1 cellular context compared by ENCODE assay signal in the genomic region with DNA sequence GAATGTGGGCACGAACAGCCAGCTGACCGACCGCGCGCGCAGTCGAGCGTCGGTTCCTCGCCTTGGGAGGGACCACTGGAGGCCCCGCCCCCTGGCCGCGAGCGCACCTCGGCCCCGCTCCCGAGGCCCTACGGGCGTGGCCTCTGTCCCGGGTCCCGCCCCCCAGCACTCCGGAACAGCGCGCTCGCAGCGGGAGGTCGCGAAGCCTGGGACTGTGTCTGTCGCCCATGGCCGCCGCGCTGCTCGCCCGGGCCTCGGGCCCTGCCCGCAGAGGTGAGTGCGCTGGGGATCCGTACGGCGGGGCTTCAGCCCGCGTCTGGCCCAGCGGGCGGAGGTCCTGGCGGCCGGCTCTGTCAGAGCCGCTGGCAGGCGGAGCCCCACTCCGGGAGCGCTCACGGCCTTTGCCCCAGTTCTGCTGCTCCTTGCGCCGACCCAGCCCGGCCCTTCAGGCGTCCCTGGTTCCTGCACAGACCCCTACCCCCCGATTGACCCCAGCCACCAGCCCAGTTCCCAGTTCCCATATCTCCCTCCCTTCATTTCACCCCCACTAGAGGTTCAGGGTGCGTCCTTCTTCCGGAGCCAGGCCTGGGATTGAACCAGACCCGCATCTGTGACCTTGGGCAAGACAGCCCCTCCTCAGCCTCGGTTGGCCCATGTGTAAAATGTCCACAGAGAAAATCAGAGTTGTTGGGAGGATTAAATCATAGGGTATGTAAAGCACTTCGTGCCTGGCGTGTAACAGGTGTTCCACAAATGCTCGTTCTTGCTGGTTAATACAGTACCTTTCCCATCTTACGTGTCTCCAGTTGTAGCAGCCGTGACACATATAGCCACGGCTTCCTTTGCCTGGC.
TF ChIP-seq lines count a peak whose summit lies in the region.

A gene with protein sequence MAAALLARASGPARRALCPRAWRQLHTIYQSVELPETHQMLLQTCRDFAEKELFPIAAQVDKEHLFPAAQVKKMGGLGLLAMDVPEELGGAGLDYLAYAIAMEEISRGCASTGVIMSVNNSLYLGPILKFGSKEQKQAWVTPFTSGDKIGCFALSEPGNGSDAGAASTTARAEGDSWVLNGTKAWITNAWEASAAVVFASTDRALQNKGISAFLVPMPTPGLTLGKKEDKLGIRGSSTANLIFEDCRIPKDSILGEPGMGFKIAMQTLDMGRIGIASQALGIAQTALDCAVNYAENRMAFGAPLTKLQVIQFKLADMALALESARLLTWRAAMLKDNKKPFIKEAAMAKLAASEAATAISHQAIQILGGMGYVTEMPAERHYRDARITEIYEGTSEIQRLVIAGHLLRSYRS (plus strand): TSS at position 168 of the 851 bp plus-strand sequence. CDS start 60 bp downstream, at position 228.

TF ChIP-seq in K562, 482 proteins besides CTCF, POLR2A, EP300 and RAD21 (continued from another document and continues in another):
- TF ChIP-seq, protein P1, sequence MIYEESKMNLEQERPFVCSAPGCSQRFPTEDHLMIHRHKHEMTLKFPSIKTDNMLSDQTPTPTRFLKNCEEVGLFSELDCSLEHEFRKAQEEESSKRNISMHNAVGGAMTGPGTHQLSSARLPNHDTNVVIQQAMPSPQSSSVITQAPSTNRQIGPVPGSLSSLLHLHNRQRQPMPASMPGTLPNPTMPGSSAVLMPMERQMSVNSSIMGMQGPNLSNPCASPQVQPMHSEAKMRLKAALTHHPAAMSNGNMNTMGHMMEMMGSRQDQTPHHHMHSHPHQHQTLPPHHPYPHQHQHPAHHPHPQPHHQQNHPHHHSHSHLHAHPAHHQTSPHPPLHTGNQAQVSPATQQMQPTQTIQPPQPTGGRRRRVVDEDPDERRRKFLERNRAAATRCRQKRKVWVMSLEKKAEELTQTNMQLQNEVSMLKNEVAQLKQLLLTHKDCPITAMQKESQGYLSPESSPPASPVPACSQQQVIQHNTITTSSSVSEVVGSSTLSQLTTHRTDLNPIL (CRISPR knock-in tag; IDR thresholded peaks at IDR 0.05), result no peak
- TF ChIP-seq ARID1B (IDR thresholded peaks at IDR 0.05) (no peak), ZNF41 (CRISPR knock-in tag; conservative IDR thresholded peaks at IDR 0.05) (0 out of 2 replicates have a peak, but pooled peaks have one; percentile 17), SAFB (IDR thresholded peaks at IDR 0.05; ENCODE audit: borderline replicate concordance, low read depth, low read length) (no peak; the same call in 1 of the 2 replicates), ARHGAP35 (IDR thresholded peaks at IDR 0.05; ENCODE audit: partially characterized antibody) (no peak), RUNX1 (IDR thresholded peaks at IDR 0.05; ENCODE audit: low read depth) (no peak), IFI16 (CRISPR knock-in tag; IDR thresholded peaks at IDR 0.05) (no peak), ZNF408 (CRISPR knock-in tag; IDR thresholded peaks at IDR 0.05; ENCODE audit: low read depth) (no peak), ZNF12 (CRISPR knock-in tag; IDR thresholded peaks at IDR 0.05) (0 out of 2 replicates have a peak, but pooled peaks have one; percentile 28), CHCHD3 (CRISPR knock-in tag; IDR thresholded peaks at IDR 0.05) (no peak), ZNF316 (IDR thresholded peaks at IDR 0.05) (no peak), JUN (IDR thresholded peaks at IDR 0.05; ENCODE audit: borderline replicate concordance, low read depth, low read length) (no peak), JUN (CRISPR knock-in tag; IDR thresholded peaks at IDR 0.05; ENCODE audit: borderline replicate concordance) (no peak), STAG1 (CRISPR knock-in tag; IDR thresholded peaks at IDR 0.05; ENCODE audit: borderline replicate concordance) (no peak), CREBBP (IDR thresholded peaks at IDR 0.05; ENCODE audit: low read depth, low read length) (no peak), CBFA2T2 (conservative IDR thresholded peaks at IDR 0.05) (no peak), HNRNPUL1 (IDR thresholded peaks at IDR 0.05; ENCODE audit: low read length) (no peak), RBM39 (optimal IDR thresholded peaks at IDR 0.05; ENCODE audit: low read depth, low read length) (no peak), CCAR2 (IDR thresholded peaks at IDR 0.05; ENCODE audit: low read depth, low read length) (no peak), ELF4 (CRISPR knock-in tag; IDR thresholded peaks at IDR 0.05) (no peak), POLR2B (IDR thresholded peaks at IDR 0.05; ENCODE audit: low read depth, partially characterized antibody) (peak; percentile 57), CBX5 (IDR thresholded peaks at IDR 0.05; ENCODE audit: borderline replicate concordance, low read depth) (no peak)
- TF ChIP-seq, protein P2, sequence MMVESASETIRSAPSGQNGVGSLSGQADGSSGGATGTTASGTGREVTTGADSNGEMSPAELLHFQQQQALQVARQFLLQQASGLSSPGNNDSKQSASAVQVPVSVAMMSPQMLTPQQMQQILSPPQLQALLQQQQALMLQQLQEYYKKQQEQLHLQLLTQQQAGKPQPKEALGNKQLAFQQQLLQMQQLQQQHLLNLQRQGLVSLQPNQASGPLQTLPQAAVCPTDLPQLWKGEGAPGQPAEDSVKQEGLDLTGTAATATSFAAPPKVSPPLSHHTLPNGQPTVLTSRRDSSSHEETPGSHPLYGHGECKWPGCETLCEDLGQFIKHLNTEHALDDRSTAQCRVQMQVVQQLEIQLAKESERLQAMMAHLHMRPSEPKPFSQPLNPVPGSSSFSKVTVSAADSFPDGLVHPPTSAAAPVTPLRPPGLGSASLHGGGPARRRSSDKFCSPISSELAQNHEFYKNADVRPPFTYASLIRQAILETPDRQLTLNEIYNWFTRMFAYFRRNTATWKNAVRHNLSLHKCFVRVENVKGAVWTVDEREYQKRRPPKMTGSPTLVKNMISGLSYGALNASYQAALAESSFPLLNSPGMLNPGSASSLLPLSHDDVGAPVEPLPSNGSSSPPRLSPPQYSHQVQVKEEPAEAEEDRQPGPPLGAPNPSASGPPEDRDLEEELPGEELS (CRISPR knock-in tag; IDR thresholded peaks at IDR 0.05; ENCODE audit: borderline replicate concordance), result no peak
- TF ChIP-seq, protein P3, sequence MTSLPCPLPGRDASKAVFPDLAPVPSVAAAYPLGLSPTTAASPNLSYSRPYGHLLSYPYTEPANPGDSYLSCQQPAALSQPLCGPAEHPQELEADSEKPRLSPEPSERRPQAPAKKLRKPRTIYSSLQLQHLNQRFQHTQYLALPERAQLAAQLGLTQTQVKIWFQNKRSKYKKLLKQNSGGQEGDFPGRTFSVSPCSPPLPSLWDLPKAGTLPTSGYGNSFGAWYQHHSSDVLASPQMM (CRISPR knock-in tag; IDR thresholded peaks at IDR 0.05), result no peak
- TF ChIP-seq, protein P4, sequence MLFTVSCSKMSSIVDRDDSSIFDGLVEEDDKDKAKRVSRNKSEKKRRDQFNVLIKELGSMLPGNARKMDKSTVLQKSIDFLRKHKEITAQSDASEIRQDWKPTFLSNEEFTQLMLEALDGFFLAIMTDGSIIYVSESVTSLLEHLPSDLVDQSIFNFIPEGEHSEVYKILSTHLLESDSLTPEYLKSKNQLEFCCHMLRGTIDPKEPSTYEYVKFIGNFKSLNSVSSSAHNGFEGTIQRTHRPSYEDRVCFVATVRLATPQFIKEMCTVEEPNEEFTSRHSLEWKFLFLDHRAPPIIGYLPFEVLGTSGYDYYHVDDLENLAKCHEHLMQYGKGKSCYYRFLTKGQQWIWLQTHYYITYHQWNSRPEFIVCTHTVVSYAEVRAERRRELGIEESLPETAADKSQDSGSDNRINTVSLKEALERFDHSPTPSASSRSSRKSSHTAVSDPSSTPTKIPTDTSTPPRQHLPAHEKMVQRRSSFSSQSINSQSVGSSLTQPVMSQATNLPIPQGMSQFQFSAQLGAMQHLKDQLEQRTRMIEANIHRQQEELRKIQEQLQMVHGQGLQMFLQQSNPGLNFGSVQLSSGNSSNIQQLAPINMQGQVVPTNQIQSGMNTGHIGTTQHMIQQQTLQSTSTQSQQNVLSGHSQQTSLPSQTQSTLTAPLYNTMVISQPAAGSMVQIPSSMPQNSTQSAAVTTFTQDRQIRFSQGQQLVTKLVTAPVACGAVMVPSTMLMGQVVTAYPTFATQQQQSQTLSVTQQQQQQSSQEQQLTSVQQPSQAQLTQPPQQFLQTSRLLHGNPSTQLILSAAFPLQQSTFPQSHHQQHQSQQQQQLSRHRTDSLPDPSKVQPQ (CRISPR knock-in tag; IDR thresholded peaks at IDR 0.05; ENCODE audit: borderline replicate concordance), result no peak
- TF ChIP-seq, protein P5, sequence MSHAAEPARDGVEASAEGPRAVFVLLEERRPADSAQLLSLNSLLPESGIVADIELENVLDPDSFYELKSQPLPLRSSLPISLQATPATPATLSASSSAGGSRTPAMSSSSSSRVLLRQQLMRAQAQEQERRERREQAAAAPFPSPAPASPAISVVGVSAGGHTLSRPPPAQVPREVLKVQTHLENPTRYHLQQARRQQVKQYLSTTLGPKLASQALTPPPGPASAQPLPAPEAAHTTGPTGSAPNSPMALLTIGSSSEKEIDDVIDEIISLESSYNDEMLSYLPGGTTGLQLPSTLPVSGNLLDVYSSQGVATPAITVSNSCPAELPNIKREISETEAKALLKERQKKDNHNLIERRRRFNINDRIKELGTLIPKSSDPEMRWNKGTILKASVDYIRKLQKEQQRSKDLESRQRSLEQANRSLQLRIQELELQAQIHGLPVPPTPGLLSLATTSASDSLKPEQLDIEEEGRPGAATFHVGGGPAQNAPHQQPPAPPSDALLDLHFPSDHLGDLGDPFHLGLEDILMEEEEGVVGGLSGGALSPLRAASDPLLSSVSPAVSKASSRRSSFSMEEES (CRISPR knock-in tag; IDR thresholded peaks at IDR 0.05), result no peak
- TF ChIP-seq, protein P6, sequence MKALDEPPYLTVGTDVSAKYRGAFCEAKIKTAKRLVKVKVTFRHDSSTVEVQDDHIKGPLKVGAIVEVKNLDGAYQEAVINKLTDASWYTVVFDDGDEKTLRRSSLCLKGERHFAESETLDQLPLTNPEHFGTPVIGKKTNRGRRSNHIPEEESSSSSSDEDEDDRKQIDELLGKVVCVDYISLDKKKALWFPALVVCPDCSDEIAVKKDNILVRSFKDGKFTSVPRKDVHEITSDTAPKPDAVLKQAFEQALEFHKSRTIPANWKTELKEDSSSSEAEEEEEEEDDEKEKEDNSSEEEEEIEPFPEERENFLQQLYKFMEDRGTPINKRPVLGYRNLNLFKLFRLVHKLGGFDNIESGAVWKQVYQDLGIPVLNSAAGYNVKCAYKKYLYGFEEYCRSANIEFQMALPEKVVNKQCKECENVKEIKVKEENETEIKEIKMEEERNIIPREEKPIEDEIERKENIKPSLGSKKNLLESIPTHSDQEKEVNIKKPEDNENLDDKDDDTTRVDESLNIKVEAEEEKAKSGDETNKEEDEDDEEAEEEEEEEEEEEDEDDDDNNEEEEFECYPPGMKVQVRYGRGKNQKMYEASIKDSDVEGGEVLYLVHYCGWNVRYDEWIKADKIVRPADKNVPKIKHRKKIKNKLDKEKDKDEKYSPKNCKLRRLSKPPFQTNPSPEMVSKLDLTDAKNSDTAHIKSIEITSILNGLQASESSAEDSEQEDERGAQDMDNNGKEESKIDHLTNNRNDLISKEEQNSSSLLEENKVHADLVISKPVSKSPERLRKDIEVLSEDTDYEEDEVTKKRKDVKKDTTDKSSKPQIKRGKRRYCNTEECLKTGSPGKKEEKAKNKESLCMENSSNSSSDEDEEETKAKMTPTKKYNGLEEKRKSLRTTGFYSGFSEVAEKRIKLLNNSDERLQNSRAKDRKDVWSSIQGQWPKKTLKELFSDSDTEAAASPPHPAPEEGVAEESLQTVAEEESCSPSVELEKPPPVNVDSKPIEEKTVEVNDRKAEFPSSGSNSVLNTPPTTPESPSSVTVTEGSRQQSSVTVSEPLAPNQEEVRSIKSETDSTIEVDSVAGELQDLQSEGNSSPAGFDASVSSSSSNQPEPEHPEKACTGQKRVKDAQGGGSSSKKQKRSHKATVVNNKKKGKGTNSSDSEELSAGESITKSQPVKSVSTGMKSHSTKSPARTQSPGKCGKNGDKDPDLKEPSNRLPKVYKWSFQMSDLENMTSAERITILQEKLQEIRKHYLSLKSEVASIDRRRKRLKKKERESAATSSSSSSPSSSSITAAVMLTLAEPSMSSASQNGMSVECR (CRISPR knock-in tag; IDR thresholded peaks at IDR 0.05), result peak; percentile 74; the same call in 1 of the 2 replicates
- TF ChIP-seq, protein P7, sequence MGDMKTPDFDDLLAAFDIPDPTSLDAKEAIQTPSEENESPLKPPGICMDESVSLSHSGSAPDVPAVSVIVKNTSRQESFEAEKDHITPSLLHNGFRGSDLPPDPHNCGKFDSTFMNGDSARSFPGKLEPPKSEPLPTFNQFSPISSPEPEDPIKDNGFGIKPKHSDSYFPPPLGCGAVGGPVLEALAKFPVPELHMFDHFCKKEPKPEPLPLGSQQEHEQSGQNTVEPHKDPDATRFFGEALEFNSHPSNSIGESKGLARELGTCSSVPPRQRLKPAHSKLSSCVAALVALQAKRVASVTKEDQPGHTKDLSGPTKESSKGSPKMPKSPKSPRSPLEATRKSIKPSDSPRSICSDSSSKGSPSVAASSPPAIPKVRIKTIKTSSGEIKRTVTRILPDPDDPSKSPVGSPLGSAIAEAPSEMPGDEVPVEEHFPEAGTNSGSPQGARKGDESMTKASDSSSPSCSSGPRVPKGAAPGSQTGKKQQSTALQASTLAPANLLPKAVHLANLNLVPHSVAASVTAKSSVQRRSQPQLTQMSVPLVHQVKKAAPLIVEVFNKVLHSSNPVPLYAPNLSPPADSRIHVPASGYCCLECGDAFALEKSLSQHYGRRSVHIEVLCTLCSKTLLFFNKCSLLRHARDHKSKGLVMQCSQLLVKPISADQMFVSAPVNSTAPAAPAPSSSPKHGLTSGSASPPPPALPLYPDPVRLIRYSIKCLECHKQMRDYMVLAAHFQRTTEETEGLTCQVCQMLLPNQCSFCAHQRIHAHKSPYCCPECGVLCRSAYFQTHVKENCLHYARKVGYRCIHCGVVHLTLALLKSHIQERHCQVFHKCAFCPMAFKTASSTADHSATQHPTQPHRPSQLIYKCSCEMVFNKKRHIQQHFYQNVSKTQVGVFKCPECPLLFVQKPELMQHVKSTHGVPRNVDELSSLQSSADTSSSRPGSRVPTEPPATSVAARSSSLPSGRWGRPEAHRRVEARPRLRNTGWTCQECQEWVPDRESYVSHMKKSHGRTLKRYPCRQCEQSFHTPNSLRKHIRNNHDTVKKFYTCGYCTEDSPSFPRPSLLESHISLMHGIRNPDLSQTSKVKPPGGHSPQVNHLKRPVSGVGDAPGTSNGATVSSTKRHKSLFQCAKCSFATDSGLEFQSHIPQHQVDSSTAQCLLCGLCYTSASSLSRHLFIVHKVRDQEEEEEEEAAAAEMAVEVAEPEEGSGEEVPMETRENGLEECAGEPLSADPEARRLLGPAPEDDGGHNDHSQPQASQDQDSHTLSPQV (IDR thresholded peaks at IDR 0.05), result no peak
- TF ChIP-seq, protein P8, sequence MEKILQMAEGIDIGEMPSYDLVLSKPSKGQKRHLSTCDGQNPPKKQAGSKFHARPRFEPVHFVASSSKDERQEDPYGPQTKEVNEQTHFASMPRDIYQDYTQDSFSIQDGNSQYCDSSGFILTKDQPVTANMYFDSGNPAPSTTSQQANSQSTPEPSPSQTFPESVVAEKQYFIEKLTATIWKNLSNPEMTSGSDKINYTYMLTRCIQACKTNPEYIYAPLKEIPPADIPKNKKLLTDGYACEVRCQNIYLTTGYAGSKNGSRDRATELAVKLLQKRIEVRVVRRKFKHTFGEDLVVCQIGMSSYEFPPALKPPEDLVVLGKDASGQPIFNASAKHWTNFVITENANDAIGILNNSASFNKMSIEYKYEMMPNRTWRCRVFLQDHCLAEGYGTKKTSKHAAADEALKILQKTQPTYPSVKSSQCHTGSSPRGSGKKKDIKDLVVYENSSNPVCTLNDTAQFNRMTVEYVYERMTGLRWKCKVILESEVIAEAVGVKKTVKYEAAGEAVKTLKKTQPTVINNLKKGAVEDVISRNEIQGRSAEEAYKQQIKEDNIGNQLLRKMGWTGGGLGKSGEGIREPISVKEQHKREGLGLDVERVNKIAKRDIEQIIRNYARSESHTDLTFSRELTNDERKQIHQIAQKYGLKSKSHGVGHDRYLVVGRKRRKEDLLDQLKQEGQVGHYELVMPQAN (IDR thresholded peaks at IDR 0.05; ENCODE audit: borderline replicate concordance), result no peak
